ENCODE assay signal across 32 cellular contexts in the genomic region with DNA sequence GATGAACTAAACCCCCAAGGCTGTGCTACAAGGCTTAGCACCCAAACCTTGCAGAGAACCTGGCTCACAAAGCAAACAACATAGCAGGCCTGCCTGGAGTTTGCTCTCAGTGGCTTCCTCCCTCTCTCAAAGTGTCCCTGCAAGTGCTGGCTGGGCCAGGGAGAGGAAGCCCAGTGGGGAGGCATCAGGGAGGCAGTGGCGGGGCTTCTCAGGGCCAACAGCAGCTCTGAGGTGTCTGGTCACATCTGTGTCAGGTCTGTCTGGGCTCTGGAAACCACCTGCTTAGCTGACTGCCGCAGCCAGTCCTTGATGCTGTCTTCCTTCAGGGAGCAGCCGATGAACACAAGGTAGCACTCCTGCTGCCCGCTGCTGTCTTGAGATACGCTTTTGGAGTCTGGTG.
"Had no signal": no experiment of that assay in that cellular context is flagged by ENCODE, and none has a peak within 500 bp of the region (broad histone marks: within the 10 kb centered on the region; RNA-seq: fewer than 3 reads in every experiment).

No MANE protein-coding gene starts in this region.

- H3K9me3 Mint-ChIP-seq: activated CD8-positive, alpha-beta T cell treated with anti-CD3 and anti-CD28 coated beads for 36 hours; activated T-cell treated with anti-CD3 and anti-CD28 coated beads, Interleukin-2, amount 50 U/mL, for 4 hours; activated T-helper 17 cell treated with anti-CD3 and anti-CD28 coated beads, Interleukin-2, amount 50 U/mL, for 72 hours; central memory CD8-positive, alpha-beta T cell; dendritic cell treated with granulocyte-macrophage colony-stimulating factor and Interleukin-4, amounts not matched to agents 40 ng/mL and 50 ng/mL, for 4 days; endodermal cell; T-helper 2 cell treated with Interferon-gamma antibody and Interleukin-4, amounts not matched to agents 5 μg/mL and 100 μg/mL, for 36 hours; WTC11 had no signal

- H3K9me3 ChIP-seq: esophagus muscularis mucosa, gastrocnemius medialis had no signal

- H3K4me1 ChIP-seq: foreskin keratinocyte had no signal

- H3K4me3 Mint-ChIP-seq: activated CD8-positive, alpha-beta T cell treated with anti-CD3 and anti-CD28 coated beads for 36 hours; activated naive CD8-positive, alpha-beta T cell; activated T-cell treated with anti-CD3 and anti-CD28 coated beads, Interleukin-2, amount 50 U/mL, for 4 hours; activated T-helper 17 cell treated with anti-CD3 and anti-CD28 coated beads, Interleukin-2, amount 50 U/mL, for 72 hours; central memory CD8-positive, alpha-beta T cell; dendritic cell treated with granulocyte-macrophage colony-stimulating factor and Interleukin-4, amounts not matched to agents 40 ng/mL and 50 ng/mL, for 4 days; endodermal cell; T-helper 17 cell; T-helper 2 cell treated with Interferon-gamma antibody and Interleukin-4, amounts not matched to agents 5 μg/mL and 100 μg/mL, for 36 hours; WTC11 had no signal

- H3K4me3 ChIP-seq: coronary artery, dorsolateral prefrontal cortex, esophagus muscularis mucosa, gastrocnemius medialis had no signal

- H3K27ac Mint-ChIP-seq: activated CD8-positive, alpha-beta T cell treated with anti-CD3 and anti-CD28 coated beads for 36 hours; activated naive CD8-positive, alpha-beta T cell; activated T-helper 17 cell treated with anti-CD3 and anti-CD28 coated beads, Interleukin-2, amount 50 U/mL, for 72 hours; dendritic cell treated with granulocyte-macrophage colony-stimulating factor and Interleukin-4, amounts not matched to agents 40 ng/mL and 50 ng/mL, for 4 days; endodermal cell; T-helper 17 cell; T-helper 2 cell treated with Interferon-gamma antibody and Interleukin-4, amounts not matched to agents 5 μg/mL and 100 μg/mL, for 36 hours; WTC11 had no signal

- ATAC-seq: activated CD4-positive, CD25-positive, alpha-beta regulatory T cell treated with anti-CD3 and anti-CD28 coated beads, Interleukin-2, amount 50 U/mL, for 24 hours; activated CD8-positive, alpha-beta T cell treated with anti-CD3 and anti-CD28 coated beads for 36 hours; activated T-cell treated with anti-CD3 and anti-CD28 coated beads, Interleukin-2, amount 50 U/mL, for 4 hours; activated T-helper 17 cell treated with anti-CD3 and anti-CD28 coated beads, Interleukin-2, amount 50 U/mL, for 72 hours; foreskin keratinocyte; gastrocnemius medialis; T-helper 17 cell; WTC11 had no signal

- H3K27me3 ChIP-seq: brain microvascular endothelial cell, dorsolateral prefrontal cortex, esophagus muscularis mucosa, foreskin keratinocyte, gastrocnemius medialis had no signal

- DNase-seq: activated CD4-positive, alpha-beta T cell treated with anti-CD3 and anti-CD28 coated beads for 48 hours; activated CD4-positive, alpha-beta T cell treated with anti-CD3 and anti-CD28 coated beads, Interleukin-2, amount 50 U/mL, for 1 hour; activated CD4-positive, alpha-beta T cell treated with anti-CD3 and anti-CD28 coated beads, Interleukin-2, amount 50 U/mL, for 48 hours; activated CD8-positive, alpha-beta memory T cell treated with anti-CD3 and anti-CD28 coated beads for 24 hours; activated CD8-positive, alpha-beta T cell treated with anti-CD3 and anti-CD28 coated beads for 36 hours; activated effector memory CD4-positive, alpha-beta T cell treated with Interleukin-2 at 50 U/mL for 16 hours; activated gamma-delta T cell treated with Interleukin-2 at 50 U/mL for 16 hours; activated naive CD4-positive, alpha-beta T cell treated with anti-CD3 and anti-CD28 coated beads, Interleukin-2, amount 50 U/mL, for 16 hours; activated naive CD4-positive, alpha-beta T cell treated with Interleukin-2 at 50 U/mL for 16 hours; activated T-cell treated with anti-CD3 and anti-CD28 coated beads, Interleukin-2, amount 50 U/mL, for 4 hours; amniotic stem cell; anterior cingulate cortex; brain microvascular endothelial cell; dorsolateral prefrontal cortex; effector memory CD4-positive, alpha-beta T cell; endodermal cell; erythroblast; foreskin keratinocyte; gastrocnemius medialis; glutamatergic neuron; T-helper 1 cell; T-helper 17 cell had no signal

- H3K27me3 Mint-ChIP-seq: activated CD8-positive, alpha-beta T cell treated with anti-CD3 and anti-CD28 coated beads for 36 hours; activated naive CD8-positive, alpha-beta T cell; activated T-helper 17 cell treated with anti-CD3 and anti-CD28 coated beads, Interleukin-2, amount 50 U/mL, for 72 hours; T-helper 17 cell had no signal

- FAIRE-seq: astrocyte had no signal

- H3K4me1 Mint-ChIP-seq: activated T-helper 17 cell treated with anti-CD3 and anti-CD28 coated beads, Interleukin-2, amount 50 U/mL, for 72 hours; central memory CD8-positive, alpha-beta T cell; endodermal cell; T-helper 17 cell; WTC11 had no signal

- H3K36me3 Mint-ChIP-seq: WTC11 had no signal

- H3K27ac ChIP-seq: brain microvascular endothelial cell, coronary artery, dorsolateral prefrontal cortex, esophagus muscularis mucosa, foreskin keratinocyte, gastrocnemius medialis had no signal
